In genomic region chr9:112655633-112656032, GRCh38 we compare ENCODE assay signal across 21 cellular contexts.
"Had no signal": no experiment of that assay in that cellular context is flagged by ENCODE, and none has a peak within 500 bp of the region (broad histone marks: within the 10 kb centered on the region; RNA-seq: fewer than 3 reads in every experiment).

No MANE protein-coding gene starts in this region.

- FAIRE-seq: urothelium cell line had no signal

- H3K36me3 ChIP-seq: gastrocnemius medialis had no signal

- H3K27me3 Mint-ChIP-seq: activated CD4-positive, alpha-beta memory T cell treated with anti-CD3 and anti-CD28 coated beads for 36 hours; activated naive CD8-positive, alpha-beta T cell treated with anti-CD3 and anti-CD28 coated beads for 36 hours; brain; memory B cell had no signal

- ATAC-seq: gastrocnemius medialis, natural killer cell had no signal

- H3K27ac ChIP-seq: gastrocnemius medialis, neutrophil, tibial artery, VCaP had no signal

- H3K36me3 Mint-ChIP-seq: activated CD4-positive, alpha-beta memory T cell treated with anti-CD3 and anti-CD28 coated beads for 36 hours; natural killer cell had no signal

- H3K4me3 Mint-ChIP-seq: activated CD4-positive, alpha-beta memory T cell treated with anti-CD3 and anti-CD28 coated beads for 36 hours; activated naive CD8-positive, alpha-beta T cell treated with anti-CD3 and anti-CD28 coated beads for 36 hours; brain; memory B cell; natural killer cell had no signal

- DNase-seq: activated CD4-positive, alpha-beta memory T cell treated with anti-CD3 and anti-CD28 coated beads for 36 hours; activated CD4-positive, alpha-beta T cell treated with anti-CD3 and anti-CD28 coated beads for 1 hour; activated naive CD8-positive, alpha-beta T cell treated with anti-CD3 and anti-CD28 coated beads for 36 hours; activated T-cell treated with anti-CD3 and anti-CD28 coated beads for 4 hours; amygdala; cortex of kidney; gastrocnemius medialis; head of caudate nucleus; natural killer cell; stimulated activated CD4-positive, alpha-beta T cell treated with anti-CD3 and anti-CD28 coated beads, Interleukin-12 subunit alpha, Interleukin-12 subunit beta, amount 100 ng/mL, for 4 hours; stimulated activated CD4-positive, alpha-beta T cell treated with anti-CD3 and anti-CD28 coated beads, Interleukin-1b, Interleukin-23, amount 100 ng/mL, for 48 hours; stimulated activated naive CD4-positive, alpha-beta T cell treated with Interleukin-2 at 50 U/mL for 16 hours; substantia nigra; SW 1271; T-helper 2 cell; tibial artery had no signal

- H3K9me3 Mint-ChIP-seq: activated CD4-positive, alpha-beta memory T cell treated with anti-CD3 and anti-CD28 coated beads for 36 hours; activated naive CD8-positive, alpha-beta T cell treated with anti-CD3 and anti-CD28 coated beads for 36 hours; natural killer cell had no signal

- H3K27ac Mint-ChIP-seq: activated CD4-positive, alpha-beta memory T cell treated with anti-CD3 and anti-CD28 coated beads for 36 hours; activated naive CD8-positive, alpha-beta T cell treated with anti-CD3 and anti-CD28 coated beads for 36 hours; brain; memory B cell; natural killer cell had no signal

- H3K9me3 ChIP-seq: gastrocnemius medialis, neutrophil, tibial artery had no signal

- H3K4me1 ChIP-seq: gastrocnemius medialis, tibial artery had no signal

- H3K4me3 ChIP-seq: gastrocnemius medialis, tibial artery had no signal

- H3K4me1 Mint-ChIP-seq: activated naive CD8-positive, alpha-beta T cell treated with anti-CD3 and anti-CD28 coated beads for 36 hours; brain; memory B cell; natural killer cell had no signal

- H3K27me3 ChIP-seq: gastrocnemius medialis, neutrophil, tibial artery had no signal
